9 cellular contexts compared by ENCODE assay signal in genomic region chr4:183155450-183156184, GRCh38.
"Had no signal": no experiment of that assay in that cellular context is flagged by ENCODE, and none has a peak within 500 bp of the region (broad histone marks: within the 10 kb centered on the region; RNA-seq: fewer than 3 reads in every experiment).

No MANE protein-coding gene starts in this region.

- H3K27ac ChIP-seq: foreskin keratinocyte had no signal

- H3K27me3 ChIP-seq: foreskin keratinocyte had no signal

- ATAC-seq: foreskin keratinocyte; stimulated activated effector memory CD8-positive, alpha-beta T cell treated with anti-CD3 and anti-CD28 coated beads, Interleukin-12 subunit alpha, Interleukin-12 subunit beta, amount 100 ng/mL, for 72 hours; T-helper 17 cell had no signal

- DNase-seq: activated CD4-positive, alpha-beta T cell treated with anti-CD3 and anti-CD28 coated beads for 4 hours; activated gamma-delta T cell treated with Interleukin-2 at 50 U/mL for 16 hours; amniotic stem cell; effector CD8-positive, alpha-beta T cell; foreskin keratinocyte; left cardiac atrium; mesenchymal stem cell; T-helper 17 cell had no signal

- H3K4me1 ChIP-seq: foreskin keratinocyte had no signal
